Comparison of ENCODE assay signal across 14 cellular contexts in genomic region chr20:44580581-44581268, GRCh38. TPM values are rescaled to one million over a fixed set of nuclear protein-coding genes. Genes with fewer than 3 reads are reported as not detected.
DNase-seq lines count a peak whose midpoint lies in the region; ATAC-seq and TF ChIP-seq lines count a peak whose summit lies in the region.
"Had no signal": no experiment of that assay in that cellular context is flagged by ENCODE, and none has a peak within 500 bp of the region (broad histone marks: within the 10 kb centered on the region; RNA-seq: fewer than 3 reads in every experiment).

No MANE protein-coding gene starts in this region.

- CTCF ChIA-PET in Panc1 (lab: Charles Lee) = no interaction called here

- H3K4me2 ChIP-seq in DOHH2 (ENCODE audit: low read length) = peak overlapping the region; percentile 83

- TF ChIP-seq POLR2A in gastroesophageal sphincter (IDR thresholded peaks at IDR 0.05) (no peak), sigmoid colon (IDR thresholded peaks at IDR 0.05) (no peak)

- peaks cover 13% of the 10 kb centered on the region for H3K36me3 ChIP-seq in DOHH2 (ENCODE audit: control insufficient read depth, low read length)
- H3K36me3 ChIP-seq in Panc1 (ENCODE audit: control insufficient read depth, insufficient read depth, low read length) = no peaks in the 10 kb centered on the region
- H3K36me3 ChIP-seq in gastroesophageal sphincter = no peaks in the 10 kb centered on the region
- H3K36me3 ChIP-seq in sigmoid colon = no peaks in the 10 kb centered on the region

- no peaks in the 10 kb centered on the region for H4K20me1 ChIP-seq in DOHH2 (ENCODE audit: control insufficient read depth, insufficient read depth, low read depth, low read length)

- TF ChIP-seq CTCF in DOHH2 (IDR thresholded peaks at IDR 0.05; ENCODE audit: low read depth, low read length, poor library complexity, severe bottlenecking) (no peak), Panc1 (IDR thresholded peaks at IDR 0.05) (no peak), gastroesophageal sphincter (IDR thresholded peaks at IDR 0.05) (no peak), sigmoid colon (IDR thresholded peaks at IDR 0.05) (no peak)

- POLR2A ChIA-PET in Panc1 (lab: Charles Lee) = no interaction called here

- H3F3A ChIP-seq in DOHH2 (ENCODE audit: control insufficient read depth, insufficient read depth) = peaks cover 40% of the 10 kb centered on the region

- no TSS peak for BruUV-seq in Panc1 (replicated peaks; lab: Mats Ljungman, UMichigan)

- WGBS in gastroesophageal sphincter (ENCODE audit: low coverage in 1 of 2), 2 donors = 82 to 92% methylated on average over 6 to 8 of the region's 9 CpGs
- WGBS in sigmoid colon, 2 donors = 87 to 90% methylated on average over 9 of the region's 9 CpGs

- peaks cover 43% of the 10 kb centered on the region for H3K79me2 ChIP-seq in DOHH2 (ENCODE audit: control insufficient read depth, low read length)

- TF ChIP-seq EP300 in gastroesophageal sphincter (IDR thresholded peaks at IDR 0.05) = no peak
- TF ChIP-seq EP300 in sigmoid colon (IDR thresholded peaks at IDR 0.05) = no peak

- ATAC-seq in Panc1 (no peak), gastroesophageal sphincter (no peak), GM21825 (IDR thresholded peaks at IDR 0.05; ENCODE audit: unreplicated experiment) (no peak)
- no peak for ATAC-seq in stimulated activated naive CD8-positive, alpha-beta T cell treated with anti-CD3 and anti-CD28 coated beads, Interleukin-15, Interleukin-2, amounts not matched to agents 100 U/mL and 50 U/mL, for 24 hours

- in situ Hi-C loops in Panc1 (cut with HindIII; ENCODE audit: low pct_unique_long_range_greater_than_20kb, low sequenced_read_pairs) = no loop called here

- H3K4me1 ChIP-seq in DOHH2 (ENCODE audit: control insufficient read depth, low read length) (peaks cover 86% of the 10 kb centered on the region), Panc1 (ENCODE audit: control insufficient read depth, insufficient read depth, low read length) (peaks cover 59% of the 10 kb centered on the region), gastroesophageal sphincter (peaks cover 9 to 96% (median 38%) of the 10 kb centered on the region in 3 donors), sigmoid colon (peaks cover 0 to 99% (median 92%) of the 10 kb centered on the region in 4 donors)

- intact Hi-C loops in Panc1 (cut with micrococcal nuclease; ENCODE audit: unreplicated experiment) = no loop called here
- intact Hi-C loops in sigmoid colon (cut with DNase I) = no loop called here

- H3K9me2 ChIP-seq in DOHH2 (replicated peaks; ENCODE audit: control insufficient read depth, low read length) = no peaks in the 10 kb centered on the region

- H3K27ac ChIP-seq in DOHH2 (ENCODE audit: low read depth, low read length) = peak overlapping the region; percentile 95
- H3K27ac ChIP-seq in Panc1 (ENCODE audit: low read length) = peak overlapping the region; percentile 78; the same call in 1 of the 2 replicates
- H3K27ac ChIP-seq in gastroesophageal sphincter = peak overlapping the region; percentile 85 to 99 (median 87)
- peak overlapping the region; percentile 79 to 95 (median 90) for H3K27ac ChIP-seq in sigmoid colon

- H3K4me3 ChIP-seq in DOHH2 (ENCODE audit: low read length) = peak overlapping the region; percentile 81
- no peak overlapping the region for H3K4me3 ChIP-seq in Panc1 (ENCODE audit: low read depth in 2 of 2, low read length in 2 of 2)
- no peak overlapping the region for H3K4me3 ChIP-seq in gastroesophageal sphincter
- H3K4me3 ChIP-seq in sigmoid colon = no peak overlapping the region

- H3K9me3 ChIP-seq in DOHH2 (ENCODE audit: control insufficient read depth, insufficient read depth, low read length) = no peaks in the 10 kb centered on the region
- H3K9me3 ChIP-seq in Panc1 (ENCODE audit: control insufficient read depth, insufficient read depth, low read depth, low read length) = no peaks in the 10 kb centered on the region
- no peaks in the 10 kb centered on the region for H3K9me3 ChIP-seq in gastroesophageal sphincter
- no peaks in the 10 kb centered on the region for H3K9me3 ChIP-seq in sigmoid colon

- DNase-seq in Panc1 (ENCODE audit: low read depth, low spot score) (no peak), sigmoid colon (no peak), NCI-H2029 (lab: John Stamatoyannopoulos, UW) (no peak), HPDE6-E6E7 (ENCODE audit: extremely low spot score) (no peak)
- no peak for DNase-seq in stimulated activated naive CD8-positive, alpha-beta T cell treated with anti-CD3 and anti-CD28 coated beads, Interleukin-15, Interleukin-2, amounts not matched to agents 100 U/mL and 50 U/mL, for 24 hours
- DNase-seq: activated CD4-positive, alpha-beta T cell treated with anti-CD3 and anti-CD28 coated beads, Interleukin-2, amount 50 U/mL, for 1 hour; activated gamma-delta T cell; caudate nucleus; EL; NCI-H146; T-helper 1 cell had no signal

- H3K27me3 ChIP-seq in DOHH2 (ENCODE audit: control insufficient read depth, low read length) (no peaks in the 10 kb centered on the region), Panc1 (ENCODE audit: control insufficient read depth, insufficient read depth, low read length) (no peaks in the 10 kb centered on the region), gastroesophageal sphincter (no peaks in the 10 kb centered on the region), sigmoid colon (no peaks in the 10 kb centered on the region)

RNA-seq across cellular contexts. Expression of gene PKIG, which starts 1.7 kb away (rescaled TPM):
- total RNA-seq in Panc1 (2021; ENCODE audit: unreplicated experiment) (66.3 TPM), gastroesophageal sphincter (100 to 1,000 TPM; 241 to 418 (median 291) TPM), sigmoid colon (100 to 1,000 TPM; 348 to 511 (median 395) TPM)
- 91.5 TPM for polyA plus RNA-seq in Panc1 (2012; ENCODE audit: insufficient read length)
- 10 to 100 TPM; 43.9 to 78.4 (median 75.7) TPM for polyA plus RNA-seq in sigmoid colon

RNA-seq across cellular contexts. Expression of gene SERINC3, which starts 58.9 kb away (rescaled TPM):
- total RNA-seq in Panc1 (2021; ENCODE audit: unreplicated experiment) = 76.4 TPM
- 90.5 TPM for polyA plus RNA-seq in Panc1 (2012; ENCODE audit: insufficient read length)
- total RNA-seq in gastroesophageal sphincter = 100 to 1,000 TPM; 119 to 140 (median 131) TPM
- 100 to 1,000 TPM in 1 of 4 donors, 10 to 100 TPM in 3; 75.9 to 112 (median 88.8) TPM for total RNA-seq in sigmoid colon
- polyA plus RNA-seq in sigmoid colon = 10 to 100 TPM; 11.1 to 58.2 (median 21.0) TPM
